In genomic region chr11:80155412-80156017, GRCh38 we compare ENCODE assay signal across 8 cellular contexts.
DNase-seq lines count a peak whose midpoint lies in the region; FAIRE-seq and TF ChIP-seq lines count a peak whose summit lies in the region.

No MANE protein-coding gene starts in this region.

- no peak overlapping the region for H3K4me3 ChIP-seq in AG04450 (ENCODE audit: low read depth, low read length)

- FAIRE-seq in GM18507 (lab: Jason Lieb, UNC) (peak; percentile 46), frontal cortex (lab: Jason Lieb, UNC) (no peak)

- CTCF ChIA-PET in AG04450 (lab: Charles Lee), result interaction anchor here (0.5 to 4.7 kb wide), 29 partner anchors 8 to 1510 kb away, joined by 3 to 93 read pairs (median 5); no protein-coding TSS in a partner anchor

- DNase-seq in AG04450 (ENCODE audit: low read depth, low spot score), result no peak
- DNase-seq in GM18507 (ENCODE audit: extremely low spot score, insufficient read length, low read depth), result no peak
- DNase-seq in Kasumi-1 (lab: John Stamatoyannopoulos, UW), result peak; percentile 25 to 38
- peak; percentile 34 for DNase-seq in amniotic epithelial cell (ENCODE audit: low read depth)
- DNase-seq in medulla oblongata (ENCODE audit: extremely low spot score), result peak; percentile 24
- no peak for DNase-seq in activated CD8-positive, alpha-beta memory T cell treated with anti-CD3 and anti-CD28 coated beads for 24 hours
- DNase-seq in UCSD-AML1 (lab: John Stamatoyannopoulos, UW; ENCODE audit: unreplicated experiment), result no peak
- DNase-seq in frontal cortex (ENCODE audit: low spot score in 2 of 2), result no peak

- no peak overlapping the region for H3K27ac ChIP-seq in AG04450 (ENCODE audit: low read depth, low read length)

- POLR2A ChIA-PET in AG04450 (lab: Yijun Ruan, JAX), result no interaction called here

- peak; percentile 73 for TF ChIP-seq CTCF in AG04450 (IDR thresholded peaks at IDR 0.05; ENCODE audit: low read depth, low read length)

- H3K9me3 ChIP-seq in AG04450 (ENCODE audit: control insufficient read depth, insufficient read depth, low read length), result no peaks in the 10 kb centered on the region

- H3K27me3 ChIP-seq in AG04450 (ENCODE audit: control insufficient read depth, insufficient read depth, low read length), result no peaks in the 10 kb centered on the region

Comparison
In these comparisons a context has a peak if more than half of its experiments do, and no peak if none do; other contexts are left out.
1. DNase-seq: peak in Kasumi-1 (2 of 2), amniotic epithelial cell (single experiment) and medulla oblongata (single experiment); none in AG04450 (single experiment), GM18507 (single experiment), activated CD8-positive, alpha-beta memory T cell treated with anti-CD3 and anti-CD28 coated beads for 24 hours (single experiment), UCSD-AML1 (single experiment) and frontal cortex (0 of 2).